23 cellular contexts compared by ENCODE assay signal in the genomic region with DNA sequence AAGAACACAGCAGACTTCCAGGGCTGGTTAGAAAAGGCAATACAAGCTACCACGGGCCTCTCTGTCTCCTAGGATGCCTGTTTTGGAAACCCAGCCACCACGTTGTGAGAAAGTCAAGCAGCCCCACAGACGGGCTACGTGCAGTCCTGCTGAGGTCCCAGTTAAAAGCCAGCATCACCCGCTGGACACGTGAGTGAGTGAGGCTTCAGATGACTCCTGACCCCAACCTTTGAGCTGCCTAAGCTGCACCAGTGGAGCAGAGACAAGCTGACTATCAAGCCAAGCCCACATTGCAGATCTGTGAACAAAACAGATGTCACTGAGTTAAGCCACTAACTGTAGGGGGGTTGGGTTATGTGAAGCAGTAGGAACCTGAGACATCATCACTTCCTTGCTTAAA.
DNase-seq lines count a peak whose midpoint lies in the region; ATAC-seq and TF ChIP-seq lines count a peak whose summit lies in the region.
"Had no signal": no experiment of that assay in that cellular context is flagged by ENCODE, and none has a peak within 500 bp of the region (broad histone marks: within the 10 kb centered on the region; RNA-seq: fewer than 3 reads in every experiment).

No MANE protein-coding gene starts in this region.

- H3K4me3 Mint-ChIP-seq in endodermal cell, result no peak overlapping the region
- no peak overlapping the region for H3K4me3 Mint-ChIP-seq in activated T-cell treated with anti-CD3 and anti-CD28 coated beads, Interleukin-2, amount 50 U/mL, for 4 hours
- H3K4me3 Mint-ChIP-seq: CD14-positive monocyte; CD8-positive, alpha-beta memory T cell had no signal

- H3K36me3 Mint-ChIP-seq in endodermal cell (ENCODE audit: low read depth), result no peaks in the 10 kb centered on the region
- H3K36me3 Mint-ChIP-seq in activated T-cell treated with anti-CD3 and anti-CD28 coated beads, Interleukin-2, amount 50 U/mL, for 4 hours (ENCODE audit: insufficient read depth), result no peaks in the 10 kb centered on the region
- H3K36me3 Mint-ChIP-seq: CD14-positive monocyte; CD8-positive, alpha-beta memory T cell had no signal

- H3K27me3 ChIP-seq in endodermal cell (ENCODE audit: control insufficient read depth, insufficient read depth, low read length, poor library complexity, severe bottlenecking) (no peaks in the 10 kb centered on the region), liver (ENCODE audit: control insufficient read depth in 4 of 4, insufficient read depth in 4 of 4, low read length in 3 of 4) (no peaks in the 10 kb centered on the region)
- H3K27me3 ChIP-seq: BE2C had no signal

- H3K27me3 Mint-ChIP-seq in endodermal cell (ENCODE audit: insufficient read depth), result no peaks in the 10 kb centered on the region
- peaks cover 8% of the 10 kb centered on the region for H3K27me3 Mint-ChIP-seq in activated T-cell treated with anti-CD3 and anti-CD28 coated beads, Interleukin-2, amount 50 U/mL, for 4 hours (ENCODE audit: low read depth)

- TF ChIP-seq CTCF in endodermal cell (conservative IDR thresholded peaks at IDR 0.05) (no peak), liver (IDR thresholded peaks at IDR 0.05; ENCODE audit: low read depth, low read length, missing input control) (no peak)

- H3K27ac Mint-ChIP-seq in endodermal cell, result no peak overlapping the region
- H3K27ac Mint-ChIP-seq: CD14-positive monocyte; CD8-positive, alpha-beta memory T cell had no signal

- no peaks in the 10 kb centered on the region for H3K4me1 Mint-ChIP-seq in endodermal cell
- H3K4me1 Mint-ChIP-seq in activated T-cell treated with anti-CD3 and anti-CD28 coated beads, Interleukin-2, amount 50 U/mL, for 4 hours (ENCODE audit: low read depth), result no peaks in the 10 kb centered on the region
- H3K4me1 Mint-ChIP-seq: CD14-positive monocyte; CD8-positive, alpha-beta memory T cell had no signal

- DNase-seq in NCI-H1694 (lab: John Stamatoyannopoulos, UW) (peak; percentile 4), NCI-H524 (lab: John Stamatoyannopoulos, UW) (peak; percentile 75 to 94), endodermal cell (no peak), SIG-M5 treated with dmso at 0.1 percent for 504 hours (lab: John Stamatoyannopoulos, UW; ENCODE audit: unreplicated experiment) (no peak), HT-29 (ENCODE audit: low spot score) (no peak)
- DNase-seq in activated T-cell treated with anti-CD3 and anti-CD28 coated beads, Interleukin-2, amount 50 U/mL, for 4 hours, result no peak
- DNase-seq: 8988T; ACHN; BE2C; Calu3; CD8-positive, alpha-beta memory T cell; HCEC 1CT; Karpas-422; NCI-H1092 treated with DMSO at 0.1 percent for 48 hours; NCI-H1436; NCI-H1930; NCI-H2227 treated with DMSO at 0.1 percent for 48 hours; SIG-M5 had no signal

- 70 to 89% methylated on average over 4 to 6 of the region's 6 CpGs for WGBS in endodermal cell (ENCODE audit: insufficient coverage in 1 of 2, insufficient read length in 1 of 2), 2 experiments
- WGBS in liver, result 39% methylated on average over 6 of the region's 6 CpGs

- ATAC-seq in GM21717 (IDR thresholded peaks at IDR 0.05; ENCODE audit: unreplicated experiment), result no peak
- ATAC-seq in activated T-cell treated with anti-CD3 and anti-CD28 coated beads, Interleukin-2, amount 50 U/mL, for 4 hours, result no peak
- ATAC-seq: SK-N-SH treated with all-trans-retinoic acid at 6 μM for 48 hours had no signal

- peaks cover 4% of the 10 kb centered on the region for H3K9me3 Mint-ChIP-seq in endodermal cell
- H3K9me3 Mint-ChIP-seq in activated T-cell treated with anti-CD3 and anti-CD28 coated beads, Interleukin-2, amount 50 U/mL, for 4 hours, result no peaks in the 10 kb centered on the region

- TF ChIP-seq RAD21 in liver (IDR thresholded peaks at IDR 0.05), result peak; percentile 55 to 60

- H3K4me1 ChIP-seq in endodermal cell (ENCODE audit: control insufficient read depth, insufficient read depth, low read length), result peaks cover 8% of the 10 kb centered on the region
- H3K4me1 ChIP-seq in liver (ENCODE audit: control insufficient read depth in 4 of 4, insufficient read depth in 4 of 4, low read length in 3 of 4), result peaks cover 3 to 10% (median 4%) of the 10 kb centered on the region in 4 donors
- H3K4me1 ChIP-seq: BE2C had no signal

- H3K9ac ChIP-seq in endodermal cell (ENCODE audit: extremely low read depth, low read length, poor library complexity, severe bottlenecking) (no peak overlapping the region), liver (ENCODE audit: low read depth in 1 of 2, low read length in 2 of 2) (no peak overlapping the region)

- H3K9me3 ChIP-seq in endodermal cell (ENCODE audit: control insufficient read depth, low read length) (no peaks in the 10 kb centered on the region), liver (ENCODE audit: control insufficient read depth in 4 of 4, low read length in 3 of 4) (no peaks in the 10 kb centered on the region)
- H3K9me3 ChIP-seq: BE2C had no signal

- H3K36me3 ChIP-seq in endodermal cell (ENCODE audit: control insufficient read depth, insufficient read depth, low read length) (no peaks in the 10 kb centered on the region), liver (ENCODE audit: control insufficient read depth in 4 of 4, insufficient read depth in 3 of 4, low read depth in 1 of 4, low read length in 3 of 4) (no peaks in the 10 kb centered on the region)
- H3K36me3 ChIP-seq: BE2C had no signal

- H3K27ac ChIP-seq in endodermal cell (ENCODE audit: low read depth, low read length), result peak overlapping the region; percentile 34
- peak overlapping the region; percentile 40 to 62 for H3K27ac ChIP-seq in liver (ENCODE audit: low read depth in 1 of 2, low read length in 2 of 2)
- H3K27ac ChIP-seq: HL-60 had no signal

- H3K4me3 ChIP-seq in endodermal cell (ENCODE audit: low read length), result no peak overlapping the region
- H3K4me3 ChIP-seq in liver (ENCODE audit: low read depth in 1 of 3, low read length in 3 of 3), result no peak overlapping the region

TF ChIP-seq in liver, 16 proteins besides CTCF, POLR2A, EP300 and RAD21:
- TF ChIP-seq EGR1 (IDR thresholded peaks at IDR 0.05; ENCODE audit: low read depth in 2 of 2) (no peak), SP1 (IDR thresholded peaks at IDR 0.05) (peak; percentile 83), HNF4G (IDR thresholded peaks at IDR 0.05) (peak; percentile 79), ZBTB33 (IDR thresholded peaks at IDR 0.05) (peak; percentile 29), NR2F2 (IDR thresholded peaks at IDR 0.05) (no peak), REST (IDR thresholded peaks at IDR 0.05) (no peak), JUND (IDR thresholded peaks at IDR 0.05) (peak in 1 of 2 donors; percentile 12), RXRA (IDR thresholded peaks at IDR 0.05) (peak; percentile 48 to 87), FOXA2 (IDR thresholded peaks at IDR 0.05) (no peak), FOXA1 (IDR thresholded peaks at IDR 0.05) (no peak), ATF3 (IDR thresholded peaks at IDR 0.05) (no peak), HNF4A (conservative IDR thresholded peaks at IDR 0.05) (peak; percentile 91 to 93), GABPA (IDR thresholded peaks at IDR 0.05 in 1 of 2, conservative IDR thresholded peaks at IDR 0.05 in 1 of 2) (no peak), TAF1 (conservative IDR thresholded peaks at IDR 0.05) (peak; percentile 31), YY1 (IDR thresholded peaks at IDR 0.05) (peak; percentile 52)
- TF ChIP-seq, protein P1, sequence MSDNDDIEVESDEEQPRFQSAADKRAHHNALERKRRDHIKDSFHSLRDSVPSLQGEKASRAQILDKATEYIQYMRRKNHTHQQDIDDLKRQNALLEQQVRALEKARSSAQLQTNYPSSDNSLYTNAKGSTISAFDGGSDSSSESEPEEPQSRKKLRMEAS (IDR thresholded peaks at IDR 0.05), result peak; percentile 72

Comparison
In these comparisons a context has a peak if more than half of its experiments do, and no peak if none do; other contexts are left out.
1. DNase-seq: peak in NCI-H1694 (single experiment) and NCI-H524 (2 of 2); none in endodermal cell (single experiment), SIG-M5 treated with dmso at 0.1 percent for 504 hours (single experiment), activated T-cell treated with anti-CD3 and anti-CD28 coated beads, Interleukin-2, amount 50 U/mL, for 4 hours (single experiment) and HT-29 (single experiment).